8 cellular contexts compared by ENCODE assay signal in genomic region chr2:46876741-46877384, GRCh38. TPM values are rescaled to one million over a fixed set of nuclear protein-coding genes. Genes with fewer than 3 reads are reported as not detected.
DNase-seq lines count a peak whose midpoint lies in the region; ATAC-seq and TF ChIP-seq lines count a peak whose summit lies in the region.

No MANE protein-coding gene starts in this region.

- H3K4me1 ChIP-seq in PC-9 (replicated peaks; ENCODE audit: insufficient read depth) (peaks cover 17% of the 10 kb centered on the region), muscle layer of duodenum (ENCODE audit: control insufficient read depth in 1 of 2, insufficient read depth in 2 of 2, low read length in 2 of 2) (peaks cover 14 to 21% of the 10 kb centered on the region in 2 donors)

- no peaks in the 10 kb centered on the region for H3K4me1 Mint-ChIP-seq in endothelial cell (ENCODE audit: unreplicated experiment)

- H3K36me3 Mint-ChIP-seq in endothelial cell (ENCODE audit: low read depth, unreplicated experiment), result no peaks in the 10 kb centered on the region

- CTCF ChIA-PET in PC-9 (lab: Charles Lee), result interaction anchor here (0.5 to 0.6 kb wide), 5 partner anchors 10 to 235 kb away, joined by 3 to 8 read pairs (median 5); no protein-coding TSS in a partner anchor

- H3K9me2 ChIP-seq in PC-9 (ENCODE audit: insufficient read depth), result no peaks in the 10 kb centered on the region

- H3K79me2 ChIP-seq in PC-9 (ENCODE audit: low read depth), result no peaks in the 10 kb centered on the region

- no peaks in the 10 kb centered on the region for H3K9me3 Mint-ChIP-seq in endothelial cell (ENCODE audit: unreplicated experiment)

- no peak overlapping the region for H3K4me3 Mint-ChIP-seq in endothelial cell (ENCODE audit: unreplicated experiment)

- no peak overlapping the region for H3K27ac Mint-ChIP-seq in endothelial cell (ENCODE audit: unreplicated experiment)

- H3K4me2 ChIP-seq in PC-9, result no peak overlapping the region

- no peaks in the 10 kb centered on the region for H3K36me3 ChIP-seq in PC-9 (ENCODE audit: low read depth)
- no peaks in the 10 kb centered on the region for H3K36me3 ChIP-seq in muscle layer of duodenum (ENCODE audit: control insufficient read depth in 1 of 2, insufficient read depth in 2 of 2, low read length in 2 of 2)

- H4K20me1 ChIP-seq in PC-9 (ENCODE audit: insufficient read depth), result no peaks in the 10 kb centered on the region

- ATAC-seq in HG03196 (IDR thresholded peaks at IDR 0.05; ENCODE audit: unreplicated experiment) (no peak), GM19395 (IDR thresholded peaks at IDR 0.05; ENCODE audit: unreplicated experiment) (no peak), GM18861 (IDR thresholded peaks at IDR 0.05; ENCODE audit: unreplicated experiment) (no peak)

- H3F3A ChIP-seq in PC-9 (ENCODE audit: insufficient read depth, low read depth), result peaks cover 26% of the 10 kb centered on the region; the same call in 1 of the 2 replicates

- POLR2A ChIA-PET in PC-9 (lab: Charles Lee; ENCODE audit: unreplicated experiment), result interaction anchor here (0.6 to 1.0 kb wide), 3 partner anchors 21 to 294 kb away, joined by 3 to 17 read pairs (median 3); no protein-coding TSS in a partner anchor

- H3K4me3 ChIP-seq in HL-60 (replicated peaks; ENCODE audit: insufficient read depth, low read length), result no peak overlapping the region
- no peak overlapping the region for H3K4me3 ChIP-seq in PC-9
- no peak overlapping the region for H3K4me3 ChIP-seq in muscle layer of duodenum (ENCODE audit: low read depth in 1 of 2, low read length in 2 of 2)

- H3K27me3 ChIP-seq in HL-60 (ENCODE audit: insufficient read depth, poor library complexity, severe bottlenecking) (no peaks in the 10 kb centered on the region), PC-9 (ENCODE audit: insufficient read depth, low read depth) (no peaks in the 10 kb centered on the region), muscle layer of duodenum (ENCODE audit: low read depth, low read length) (no peaks in the 10 kb centered on the region)

- H3K27me3 Mint-ChIP-seq in endothelial cell (ENCODE audit: unreplicated experiment), result peaks cover 1% of the 10 kb centered on the region

- intact Hi-C loops in PC-9 (cut with micrococcal nuclease; ENCODE audit: unreplicated experiment), result loop anchor here (1.0 to 2.0 kb wide), 2 partner anchors 226 to 245 kb away; no protein-coding TSS in a partner anchor

- H3K27ac ChIP-seq in C4-2B (no peak overlapping the region), HL-60 (replicated peaks) (no peak overlapping the region), PC-9 (no peak overlapping the region), muscle layer of duodenum (ENCODE audit: low read length) (peak overlapping the region; percentile 18)

- BruUV-seq in PC-9 (replicated peaks; lab: Mats Ljungman, UMichigan), result no TSS peak

- peak; percentile 30; the same call in 1 of the 2 replicates for TF ChIP-seq CTCF in C4-2B (conservative IDR thresholded peaks at IDR 0.05)
- no peak for TF ChIP-seq CTCF in HL-60 (IDR thresholded peaks at IDR 0.05; ENCODE audit: insufficient read depth, low read length)
- peak; percentile 75 for TF ChIP-seq CTCF in PC-9 (conservative IDR thresholded peaks at IDR 0.05)
- TF ChIP-seq CTCF in endothelial cell (IDR thresholded peaks at IDR 0.05; ENCODE audit: unreplicated experiment), result peak; percentile 25

- H2AFZ ChIP-seq in PC-9, result no peak overlapping the region

- H3K9me3 ChIP-seq in PC-9 (ENCODE audit: insufficient read depth, low read depth) (no peaks in the 10 kb centered on the region), muscle layer of duodenum (ENCODE audit: control insufficient read depth in 1 of 2, low read length in 2 of 2) (no peaks in the 10 kb centered on the region)

- peak; percentile 32 to 52 for DNase-seq in HL-60 (ENCODE audit: low read depth in 1 of 2, low spot score in 1 of 2)
- peak; percentile 46 to 75 for DNase-seq in PC-9
- DNase-seq in endothelial cell (ENCODE audit: low spot score), result no peak

RNA-seq across cellular contexts. Expression of gene MCFD2, which starts 38.7 kb away (rescaled TPM):
- total RNA-seq in PC-9 (2021) (127 and 163 TPM in 2 replicates), endothelial cell (ENCODE audit: unreplicated experiment) (121 TPM)
